ENCODE assay signal across 24 cellular contexts in the genomic region with DNA sequence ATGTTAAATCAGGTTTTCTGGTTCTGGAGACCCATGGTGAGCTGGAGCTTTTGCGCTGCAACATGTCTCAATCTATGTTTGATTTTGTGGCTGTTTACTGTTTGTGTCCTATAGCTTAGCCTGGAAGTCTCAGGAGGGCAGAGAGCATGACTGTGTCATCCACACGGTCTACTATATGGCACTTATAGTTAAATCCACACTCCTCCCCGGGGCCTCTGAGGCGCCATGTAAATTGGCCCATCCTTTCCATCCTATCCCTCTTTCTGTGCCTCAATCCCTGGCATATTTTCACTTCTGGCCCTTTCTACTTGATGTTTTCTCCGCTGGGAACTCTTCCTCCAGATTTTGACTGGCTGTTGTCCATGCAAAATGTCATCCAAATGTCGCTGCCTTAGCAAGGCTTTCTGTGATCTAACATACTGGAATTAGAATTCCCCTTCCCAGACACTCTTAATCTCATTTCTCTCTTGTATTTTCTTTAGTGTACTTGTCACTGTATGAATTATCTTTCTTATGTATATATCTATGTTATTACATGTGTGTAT.
"Had no signal": no experiment of that assay in that cellular context is flagged by ENCODE, and none has a peak within 500 bp of the region (broad histone marks: within the 10 kb centered on the region; RNA-seq: fewer than 3 reads in every experiment).

No MANE protein-coding gene starts in this region.

- H3K36me3 Mint-ChIP-seq: immature natural killer cell, mesothelial cell of epicardium, naive B cell had no signal

- H3K4me1 ChIP-seq: colonic mucosa, foreskin keratinocyte, gastroesophageal sphincter, heart left ventricle, left lung, lower lobe of right lung had no signal

- H3K4me3 Mint-ChIP-seq: dendritic cell treated with granulocyte-macrophage colony-stimulating factor and Interleukin-4, amounts not matched to agents 40 ng/mL and 50 ng/mL, for 4 days; effector memory CD8-positive, alpha-beta T cell; endodermal cell; immature natural killer cell; mesothelial cell of epicardium had no signal

- H3K27ac ChIP-seq: colonic mucosa, epithelial cell of prostate, foreskin keratinocyte, gastroesophageal sphincter, heart left ventricle, hepatocyte, left lung, lower lobe of right lung had no signal

- H3K36me3 ChIP-seq: colonic mucosa, gastroesophageal sphincter, heart left ventricle, left lung, lower lobe of right lung had no signal

- H3K27ac Mint-ChIP-seq: dendritic cell treated with granulocyte-macrophage colony-stimulating factor and Interleukin-4, amounts not matched to agents 40 ng/mL and 50 ng/mL, for 4 days; effector memory CD8-positive, alpha-beta T cell; endodermal cell; immature natural killer cell; mesothelial cell of epicardium; naive B cell had no signal

- H3K9me3 ChIP-seq: colonic mucosa, gastroesophageal sphincter, lower lobe of right lung, mucosa of descending colon had no signal

- H3K4me3 ChIP-seq: colonic mucosa, gastroesophageal sphincter, heart left ventricle, hepatocyte, left lung, lower lobe of right lung, mucosa of descending colon had no signal

- DNase-seq: colonic mucosa; cortex of kidney; effector CD8-positive, alpha-beta T cell; effector memory CD8-positive, alpha-beta T cell; endodermal cell; erythroblast; foreskin keratinocyte; heart left ventricle; hypothalamus; immature natural killer cell; islet precursor cell; kidney; kidney glomerular epithelial cell; left lung; lower lobe of right lung; mesenchymal stem cell; mucosa of descending colon; naive B cell had no signal

- H3K4me1 Mint-ChIP-seq: endodermal cell, immature natural killer cell, naive B cell had no signal

- H3K9me3 Mint-ChIP-seq: dendritic cell treated with granulocyte-macrophage colony-stimulating factor and Interleukin-4, amounts not matched to agents 40 ng/mL and 50 ng/mL, for 4 days; effector memory CD8-positive, alpha-beta T cell; endodermal cell; immature natural killer cell had no signal

- H3K27me3 ChIP-seq: colonic mucosa, foreskin keratinocyte, gastroesophageal sphincter, heart left ventricle, hepatocyte, left lung had no signal

- ATAC-seq: effector memory CD8-positive, alpha-beta T cell; esophagus mucosa; foreskin keratinocyte; gastroesophageal sphincter; heart left ventricle; left lung; lower lobe of right lung; mucosa of descending colon had no signal

- H3K27me3 Mint-ChIP-seq: dendritic cell treated with granulocyte-macrophage colony-stimulating factor and Interleukin-4, amounts not matched to agents 40 ng/mL and 50 ng/mL, for 4 days; naive B cell had no signal
